Comparison of ENCODE assay signal across 8 cellular contexts in genomic region chr14:85934123-85934885, GRCh38.
DNase-seq lines count a peak whose midpoint lies in the region; ATAC-seq and TF ChIP-seq lines count a peak whose summit lies in the region.

No MANE protein-coding gene starts in this region.

- no peaks in the 10 kb centered on the region for H3K27me3 ChIP-seq in CD8-positive, alpha-beta memory T cell (ENCODE audit: insufficient read depth, low read length, poor library complexity, severe bottlenecking)
- H3K27me3 ChIP-seq in left ventricle myocardium inferior (ENCODE audit: low read depth) = no peaks in the 10 kb centered on the region

- peak overlapping the region; percentile 88 to 94 (median 93) for H3K4me3 Mint-ChIP-seq in CD8-positive, alpha-beta memory T cell
- peak overlapping the region; percentile 91 for H3K4me3 Mint-ChIP-seq in activated T-helper 2 cell treated with anti-CD3 and anti-CD28 coated beads, Interferon-gamma antibody, Interleukin-2, Interleukin-4, amounts not matched to agents 10 μg/mL and 5 μg/mL and 100 μg/mL, durations not matched to agents 14 hours and 24 hours and 36 hours (ENCODE audit: low read depth)

- POLR2A ChIA-PET in CD8-positive, alpha-beta memory T cell (lab: Charles Lee) = no interaction called here

- peak; percentile 41 to 78 (median 72) for DNase-seq in CD8-positive, alpha-beta memory T cell
- DNase-seq in RKO (ENCODE audit: low spot score) = peak; percentile 76
- DNase-seq in activated T-helper 2 cell treated with anti-CD3 and anti-CD28 coated beads, Interferon-gamma antibody, Interleukin-2, Interleukin-4, amounts not matched to agents 10 μg/mL and 5 μg/mL and 100 μg/mL, durations not matched to agents 14 hours and 24 hours and 36 hours (ENCODE audit: low spot score) = peak; percentile 58
- DNase-seq in left ventricle myocardium inferior = no peak
- DNase-seq in stimulated activated CD4-positive, alpha-beta T cell treated with anti-CD3 and anti-CD28 coated beads, Interleukin-4, amount 100 ng/mL, for 4 hours = peak; percentile 30 to 60
- DNase-seq in NCI-H1694 (lab: John Stamatoyannopoulos, UW) = no peak

- intact Hi-C loops in activated T-helper 2 cell treated with anti-CD3 and anti-CD28 coated beads, Interferon-gamma antibody, Interleukin-2, Interleukin-4, amounts not matched to agents 10 μg/mL and 5 μg/mL and 100 μg/mL, durations not matched to agents 14 hours and 24 hours and 36 hours (cut with micrococcal nuclease) = loop anchor here (10.0 kb wide), 1 partner anchor 100 kb away; no protein-coding TSS in a partner anchor
- intact Hi-C loops in left ventricle myocardium inferior (cut with micrococcal nuclease) = no loop called here

- peaks cover 4 to 14% (median 8%) of the 10 kb centered on the region in 5 donors for H3K9me3 Mint-ChIP-seq in CD8-positive, alpha-beta memory T cell
- peaks cover 16% of the 10 kb centered on the region for H3K9me3 Mint-ChIP-seq in activated T-helper 2 cell treated with anti-CD3 and anti-CD28 coated beads, Interferon-gamma antibody, Interleukin-2, Interleukin-4, amounts not matched to agents 10 μg/mL and 5 μg/mL and 100 μg/mL, durations not matched to agents 14 hours and 24 hours and 36 hours

- ATAC-seq in GM19351 (IDR thresholded peaks at IDR 0.05; ENCODE audit: unreplicated experiment) (peak; percentile 82), HG03442 (IDR thresholded peaks at IDR 0.05; ENCODE audit: unreplicated experiment) (peak; percentile 87)

- peak overlapping the region; percentile 79 for H3K27ac ChIP-seq in CD8-positive, alpha-beta memory T cell (ENCODE audit: low read depth, low read length)
- H3K27ac ChIP-seq in left ventricle myocardium inferior (replicated peaks) = peak overlapping the region; percentile 62

- peak overlapping the region; percentile 91 for H3K4me3 ChIP-seq in CD8-positive, alpha-beta memory T cell (ENCODE audit: low read length)
- H3K4me3 ChIP-seq in left ventricle myocardium inferior = peak overlapping the region; percentile 62

- no peaks in the 10 kb centered on the region for H3K36me3 ChIP-seq in CD8-positive, alpha-beta memory T cell (ENCODE audit: insufficient read depth, low read length)
- H3K36me3 ChIP-seq in left ventricle myocardium inferior = no peaks in the 10 kb centered on the region

- no peak for TF ChIP-seq CTCF in left ventricle myocardium inferior (IDR thresholded peaks at IDR 0.05; ENCODE audit: borderline replicate concordance)

- peaks cover 15 to 18% (median 18%) of the 10 kb centered on the region in 3 donors for H3K36me3 Mint-ChIP-seq in CD8-positive, alpha-beta memory T cell
- peaks cover 15% of the 10 kb centered on the region for H3K36me3 Mint-ChIP-seq in activated T-helper 2 cell treated with anti-CD3 and anti-CD28 coated beads, Interferon-gamma antibody, Interleukin-2, Interleukin-4, amounts not matched to agents 10 μg/mL and 5 μg/mL and 100 μg/mL, durations not matched to agents 14 hours and 24 hours and 36 hours (ENCODE audit: low read depth)

- peak overlapping the region; percentile 94 to 99 (median 96) for H3K27ac Mint-ChIP-seq in CD8-positive, alpha-beta memory T cell
- H3K27ac Mint-ChIP-seq in activated T-helper 2 cell treated with anti-CD3 and anti-CD28 coated beads, Interferon-gamma antibody, Interleukin-2, Interleukin-4, amounts not matched to agents 10 μg/mL and 5 μg/mL and 100 μg/mL, durations not matched to agents 14 hours and 24 hours and 36 hours = peak overlapping the region; percentile 91

- H3K27me3 Mint-ChIP-seq in CD8-positive, alpha-beta memory T cell = peaks cover 0 to 3% of the 10 kb centered on the region in 2 donors
- H3K27me3 Mint-ChIP-seq in activated T-helper 2 cell treated with anti-CD3 and anti-CD28 coated beads, Interferon-gamma antibody, Interleukin-2, Interleukin-4, amounts not matched to agents 10 μg/mL and 5 μg/mL and 100 μg/mL, durations not matched to agents 14 hours and 24 hours and 36 hours (ENCODE audit: low read depth) = no peaks in the 10 kb centered on the region

- peaks cover 36 to 64% (median 56%) of the 10 kb centered on the region in 3 donors for H3K4me1 Mint-ChIP-seq in CD8-positive, alpha-beta memory T cell
- H3K4me1 Mint-ChIP-seq in activated T-helper 2 cell treated with anti-CD3 and anti-CD28 coated beads, Interferon-gamma antibody, Interleukin-2, Interleukin-4, amounts not matched to agents 10 μg/mL and 5 μg/mL and 100 μg/mL, durations not matched to agents 14 hours and 24 hours and 36 hours (ENCODE audit: low read depth) = peaks cover 29% of the 10 kb centered on the region

- H3K9me3 ChIP-seq in CD8-positive, alpha-beta memory T cell (ENCODE audit: low read length) = no peaks in the 10 kb centered on the region
- H3K9me3 ChIP-seq in left ventricle myocardium inferior (replicated peaks) = peaks cover 33% of the 10 kb centered on the region

- H3K4me1 ChIP-seq in CD8-positive, alpha-beta memory T cell (ENCODE audit: insufficient read depth, low read length) = peaks cover 13% of the 10 kb centered on the region
- peaks cover 6% of the 10 kb centered on the region for H3K4me1 ChIP-seq in left ventricle myocardium inferior

- CTCF ChIA-PET in CD8-positive, alpha-beta memory T cell (lab: Charles Lee) = interaction anchor here (1.0 to 2.3 kb wide), 2 partner anchors 10 to 54 kb away, joined by 3 to 8 read pairs; no protein-coding TSS in a partner anchor

Comparison
In these comparisons a context has a peak if more than half of its experiments do, and no peak if none do; other contexts are left out.
1. DNase-seq: peak in CD8-positive, alpha-beta memory T cell (5 of 5), RKO (single experiment), activated T-helper 2 cell treated with anti-CD3 and anti-CD28 coated beads, Interferon-gamma antibody, Interleukin-2, Interleukin-4, amounts not matched to agents 10 μg/mL and 5 μg/mL and 100 μg/mL, durations not matched to agents 14 hours and 24 hours and 36 hours (single experiment) and stimulated activated CD4-positive, alpha-beta T cell treated with anti-CD3 and anti-CD28 coated beads, Interleukin-4, amount 100 ng/mL, for 4 hours (2 of 2); none in left ventricle myocardium inferior (single experiment) and NCI-H1694 (single experiment).